ENCODE assay signal across 8 cellular contexts in the genomic region with DNA sequence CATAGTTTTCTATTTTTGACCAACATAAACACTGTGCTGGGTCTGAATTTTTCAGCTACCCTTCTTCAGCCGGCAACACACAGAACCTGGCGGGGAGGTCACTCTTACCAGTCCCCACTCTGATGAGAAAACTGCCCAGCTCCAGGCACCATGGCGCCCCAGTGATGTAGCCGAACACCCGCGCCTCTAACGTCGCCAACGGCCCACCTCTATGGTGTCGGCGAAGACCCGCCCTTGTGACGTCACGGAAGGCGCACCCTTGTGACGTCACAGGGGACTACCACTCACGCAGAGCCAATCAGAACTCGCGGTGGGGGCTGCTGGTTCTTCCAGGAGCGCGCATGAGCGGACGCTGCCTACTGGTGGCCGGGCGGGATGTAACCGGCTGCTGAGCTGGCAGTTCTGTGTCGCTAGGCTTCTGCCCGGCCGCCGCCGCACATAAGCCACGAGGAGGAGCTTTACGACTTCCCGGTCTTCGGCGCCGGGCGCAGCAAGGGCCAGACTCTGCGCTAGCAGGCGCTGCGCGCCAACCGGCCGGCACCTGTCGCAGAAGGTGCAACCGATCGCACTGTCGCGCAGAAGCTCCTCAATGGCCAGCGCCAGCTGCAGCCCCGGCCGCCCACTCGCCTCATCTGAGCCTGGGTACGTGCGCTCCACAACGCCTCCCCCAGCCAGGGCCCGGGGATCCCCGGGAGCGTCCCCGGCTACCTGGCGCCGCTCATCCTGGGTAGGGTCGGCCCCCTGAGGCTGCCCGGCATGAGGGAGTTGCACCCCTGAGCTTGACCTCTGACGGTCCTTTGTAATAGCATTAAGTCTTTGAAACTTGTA.
DNase-seq lines count a peak whose midpoint lies in the region; ATAC-seq and TF ChIP-seq lines count a peak whose summit lies in the region.
"Not testable (repeated sequence)": the region's sequence is repeated elsewhere in the genome, so short reads cannot be mapped to it uniquely, and the experiment has no call there.

No MANE protein-coding gene starts in this region.

- CTCF ChIA-PET in AG04449 (lab: Yijun Ruan, JAX) = not testable (repeated sequence)

- ATAC-seq in GM18868 (IDR thresholded peaks at IDR 0.05; ENCODE audit: unreplicated experiment) (peak; percentile 99), HG02938 (IDR thresholded peaks at IDR 0.05; ENCODE audit: unreplicated experiment) (peak; percentile 99), lung (ENCODE audit: insufficient read depth, low FRiP score) (peak; percentile 100)

- H3K4me3 ChIP-seq in AG04449 (ENCODE audit: low read depth, low read length) (peak overlapping the region; percentile 75), OCI-LY3 (ENCODE audit: low read length) (peak overlapping the region; percentile 78), lung (peak overlapping the region; percentile 51)

- POLR2A ChIA-PET in AG04449 (lab: Yijun Ruan, JAX) = not testable (repeated sequence)

- H3K27ac ChIP-seq in OCI-LY3 (ENCODE audit: low read length) = peak overlapping the region; percentile 88
- peak overlapping the region; percentile 94 to 95 for H3K27ac ChIP-seq in lung (ENCODE audit: low read depth in 1 of 2, low read length in 1 of 2)

- peak overlapping the region; percentile 85 for H3K9ac ChIP-seq in OCI-LY3 (ENCODE audit: low read length)

- H4K20me1 ChIP-seq in OCI-LY3 (ENCODE audit: insufficient read depth, low read length) = not testable (repeated sequence)

- H3K36me3 ChIP-seq in OCI-LY3 (replicated peaks; ENCODE audit: low read depth, low read length); lung (ENCODE audit: control insufficient read depth in 2 of 2, insufficient read depth in 2 of 2, low read length in 2 of 2): not testable (repeated sequence)

- H3K4me1 ChIP-seq in OCI-LY3 (ENCODE audit: low read length); lung (ENCODE audit: control insufficient read depth in 2 of 2, insufficient read depth in 2 of 2, low read length in 2 of 2): not testable (repeated sequence)

- DNase-seq in AG04449 (ENCODE audit: low read depth, low spot score) = peak; percentile 95
- DNase-seq in activated T-cell treated with anti-CD3 and anti-CD28 coated beads, Interleukin-2, amount 50 U/mL, for 48 hours = peak; percentile 98 to 99
- DNase-seq in epidermal melanocyte (ENCODE audit: insufficient read length, low spot score) = peak; percentile 96
- DNase-seq in lung (ENCODE audit: low spot score) = peak; percentile 97
- DNase-seq in stimulated activated CD4-positive, alpha-beta T cell treated with anti-CD3 and anti-CD28 coated beads, Interleukin-1b, Interleukin-23, amount 100 ng/mL, for 24 hours (ENCODE audit: low read depth in 4 of 4, low spot score in 1 of 4) = peak; percentile 87 to 97 (median 96)

- not testable (repeated sequence) for H3K27me3 ChIP-seq in OCI-LY3 (ENCODE audit: low read depth, low read length); lung (ENCODE audit: control insufficient read depth, insufficient read depth)

- TF ChIP-seq CTCF in AG04449 (IDR thresholded peaks at IDR 0.05; ENCODE audit: insufficient read depth, low read length, missing control alignments) (peak; percentile 20), OCI-LY3 (IDR thresholded peaks at IDR 0.05; ENCODE audit: low read depth, low read length) (peak; percentile 27; the same call in 1 of the 2 replicates), lung (IDR thresholded peaks at IDR 0.05; ENCODE audit: control extremely low read depth, extremely low read depth) (peak; percentile 14)

- H2AFZ ChIP-seq in OCI-LY3 (ENCODE audit: low read depth, low read length) = not testable (repeated sequence)

- peaks cover 22% of the 10 kb centered on the region for H3K79me2 ChIP-seq in OCI-LY3 (ENCODE audit: low read length)

- peak overlapping the region; percentile 57 for H3K4me2 ChIP-seq in OCI-LY3 (ENCODE audit: low read length)

- H3K9me3 ChIP-seq in OCI-LY3 (ENCODE audit: insufficient read depth, low read length); lung (ENCODE audit: control insufficient read depth in 2 of 2, insufficient read depth in 1 of 2, low read length in 1 of 2): not testable (repeated sequence)

- WGBS in lung, 2 donors = 0% methylated on average over 56 to 65 of the region's 65 CpGs

Comparison
In these comparisons a context has a peak if more than half of its experiments do, and no peak if none do; other contexts are left out.
1. Peak in every context shown above with its lines: DNase-seq, ATAC-seq, H3K4me3 ChIP-seq and H3K27ac ChIP-seq.